ENCODE assay signal across 9 cellular contexts in the genomic region with DNA sequence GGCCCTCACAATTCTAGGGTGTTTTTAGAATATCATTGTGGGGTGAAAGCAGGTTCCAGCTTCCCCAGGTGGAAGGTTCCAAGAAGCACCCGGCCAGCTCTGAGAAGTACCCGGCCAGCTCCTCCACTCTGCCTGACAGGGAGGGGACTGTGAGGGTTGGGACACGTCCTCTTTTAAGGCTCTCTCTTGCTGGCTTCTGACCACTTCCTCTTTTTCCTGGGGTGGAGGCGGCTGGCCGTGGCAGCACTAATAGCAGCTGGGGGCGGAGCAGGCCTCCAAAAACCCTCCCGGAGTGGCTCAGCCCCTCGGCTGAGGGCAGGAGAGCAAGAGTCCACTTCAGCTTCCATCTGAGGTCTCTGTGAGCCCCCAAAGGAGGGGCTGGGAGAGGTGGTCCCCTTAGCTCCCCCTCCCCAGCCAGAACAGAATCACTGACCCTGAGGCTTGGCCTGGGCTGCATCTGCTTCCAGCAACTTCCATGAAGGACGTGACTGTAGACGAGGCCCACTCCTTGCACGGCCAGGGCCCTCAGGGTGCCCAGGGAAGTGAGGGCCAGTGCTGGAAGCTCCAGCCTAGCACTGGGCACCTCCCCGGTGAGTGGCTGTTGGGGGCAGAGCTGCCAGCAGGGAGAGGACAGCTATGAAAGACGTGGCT. TPM values are rescaled to one million over a fixed set of nuclear protein-coding genes. Genes with fewer than 3 reads are reported as not detected.
DNase-seq lines count a peak whose midpoint lies in the region; ATAC-seq, FAIRE-seq and TF ChIP-seq lines count a peak whose summit lies in the region.
"Had no signal": no experiment of that assay in that cellular context is flagged by ENCODE, and none has a peak within 500 bp of the region (broad histone marks: within the 10 kb centered on the region; RNA-seq: fewer than 3 reads in every experiment).

No MANE protein-coding gene starts in this region.

- H3K4me1 ChIP-seq in A549: no peaks in the 10 kb centered on the region
- no peaks in the 10 kb centered on the region for H3K4me1 ChIP-seq in aorta (ENCODE audit: control insufficient read depth in 1 of 2, insufficient read depth in 2 of 2, low read length in 2 of 2)

- no peak for TF ChIP-seq POLR2A in A549 (IDR thresholded peaks at IDR 0.05; ENCODE audit: low read length)
- TF ChIP-seq POLR2A in GM19099 (IDR thresholded peaks at IDR 0.05; ENCODE audit: extremely low read depth, insufficient read length, low read depth): peak; percentile 80

- H3K27me3 ChIP-seq in aorta (ENCODE audit: control insufficient read depth in 1 of 2, insufficient read depth in 2 of 2, low read length in 1 of 2): no peaks in the 10 kb centered on the region

- DNase-seq in A549 (ENCODE audit: low read depth in 1 of 2, low spot score in 1 of 2) (no peak), SIG-M5 treated with dmso at 0.1 percent for 504 hours (lab: John Stamatoyannopoulos, UW; ENCODE audit: unreplicated experiment) (peak; percentile 95), iris pigment epithelial cell (ENCODE audit: low read depth) (peak; percentile 14), aorta (peak in 1 of 2 donors; percentile 85), RWPE1 (ENCODE audit: low spot score) (no peak)
- no peak for DNase-seq in stimulated activated CD4-positive, alpha-beta T cell treated with anti-CD3 and anti-CD28 coated beads, Interleukin-12 subunit alpha, Interleukin-12 subunit beta, amount 100 ng/mL, for 4 hours

- intact Hi-C loops in aorta (cut with DNase I): no loop called here

- POLR2A ChIA-PET in A549 (lab: Yijun Ruan, JAX) (no interaction called here), RWPE1 (lab: Yijun Ruan, JAX; ENCODE audit: low non-redundant PET) (no interaction called here)

- TF ChIP-seq EP300 in A549 (IDR thresholded peaks at IDR 0.05): no peak

- no peak for FAIRE-seq in A549 (lab: Jason Lieb, UNC)

- ATAC-seq in A549 (peak; percentile 33 to 53; a peak in 4 of 6 replicates), HG03066 (IDR thresholded peaks at IDR 0.05; ENCODE audit: low read depth, unreplicated experiment) (peak; percentile 92), aorta (ENCODE audit: low FRiP score) (peak; percentile 76)

- no peak overlapping the region for H3K4me2 ChIP-seq in A549

- TF ChIP-seq CTCF in A549 (IDR thresholded peaks at IDR 0.05): no peak
- no peak for TF ChIP-seq CTCF in RWPE1 (conservative IDR thresholded peaks at IDR 0.05; ENCODE audit: low read depth)

- 84% methylated on average over 9 of the region's 13 CpGs for WGBS in A549 (ENCODE audit: missing lambda C conversion rate)
- WGBS in aorta, 2 donors: 67 to 68% methylated on average over 13 of the region's 13 CpGs

- TF ChIP-seq RAD21 in A549 (conservative IDR thresholded peaks at IDR 0.05 in 1 of 2, IDR thresholded peaks at IDR 0.05 in 1 of 2): no peak

- no peak overlapping the region for H3K27ac ChIP-seq in A549
- H3K27ac ChIP-seq in aorta (ENCODE audit: low read depth in 1 of 2, low read length in 2 of 2): no peak overlapping the region
- no peak overlapping the region for H3K27ac ChIP-seq in RWPE1
- H3K27ac ChIP-seq: C4-2B had no signal

- H3K4me3 ChIP-seq in A549 (no peak overlapping the region), aorta (ENCODE audit: low read length in 2 of 2) (no peak overlapping the region)

- H3K9me3 ChIP-seq in A549: no peaks in the 10 kb centered on the region
- no peaks in the 10 kb centered on the region for H3K9me3 ChIP-seq in aorta (ENCODE audit: control insufficient read depth, low read length)

- CTCF ChIA-PET in A549 (lab: Yijun Ruan, JAX): interaction anchor here (0.5 to 2.8 kb wide), 7 partner anchors 10 to 402 kb away, joined by 3 to 13 read pairs (median 4); no protein-coding TSS in a partner anchor
- CTCF ChIA-PET in RWPE1 (lab: Yijun Ruan, JAX): interaction anchor here (0.6 to 1.0 kb wide), 2 partner anchors 22 to 136 kb away, joined by 6 to 8 read pairs; no protein-coding TSS in a partner anchor

- H3K36me3 ChIP-seq in aorta (ENCODE audit: control insufficient read depth in 1 of 2, insufficient read depth in 2 of 2, low read length in 1 of 2): no peaks in the 10 kb centered on the region

TF ChIP-seq in A549, 52 proteins besides CTCF, POLR2A, EP300 and RAD21:
- TF ChIP-seq EHF (CRISPR knock-in tag; IDR thresholded peaks at IDR 0.05) (no peak), FOXS1 (CRISPR knock-in tag; IDR thresholded peaks at IDR 0.05) (no peak), MYC (IDR thresholded peaks at IDR 0.05; ENCODE audit: borderline replicate concordance, low read length) (no peak), HEYL (CRISPR knock-in tag; IDR thresholded peaks at IDR 0.05) (no peak), RNF2 (IDR thresholded peaks at IDR 0.05; ENCODE audit: borderline replicate concordance, low read depth) (no peak), CEBPB (IDR thresholded peaks at IDR 0.05) (no peak), MAZ (IDR thresholded peaks at IDR 0.05; ENCODE audit: borderline replicate concordance, low read depth, low read length) (no peak), ESRRA (IDR thresholded peaks at IDR 0.05; ENCODE audit: borderline replicate concordance, low read length) (no peak), ZC3H11A (IDR thresholded peaks at IDR 0.05) (no peak), ZSCAN20 (CRISPR knock-in tag; IDR thresholded peaks at IDR 0.05) (no peak), TFCP2L1 (CRISPR knock-in tag; IDR thresholded peaks at IDR 0.05) (no peak), RCOR1 (IDR thresholded peaks at IDR 0.05; ENCODE audit: low read depth, low read length) (no peak), CBX8 (IDR thresholded peaks at IDR 0.05) (no peak), CHD2 (IDR thresholded peaks at IDR 0.05; ENCODE audit: low read length, partially characterized antibody) (no peak), CHD4 (IDR thresholded peaks at IDR 0.05; ENCODE audit: borderline replicate concordance) (no peak), HDAC2 (IDR thresholded peaks at IDR 0.05) (no peak)
- TF ChIP-seq, protein P1, sequence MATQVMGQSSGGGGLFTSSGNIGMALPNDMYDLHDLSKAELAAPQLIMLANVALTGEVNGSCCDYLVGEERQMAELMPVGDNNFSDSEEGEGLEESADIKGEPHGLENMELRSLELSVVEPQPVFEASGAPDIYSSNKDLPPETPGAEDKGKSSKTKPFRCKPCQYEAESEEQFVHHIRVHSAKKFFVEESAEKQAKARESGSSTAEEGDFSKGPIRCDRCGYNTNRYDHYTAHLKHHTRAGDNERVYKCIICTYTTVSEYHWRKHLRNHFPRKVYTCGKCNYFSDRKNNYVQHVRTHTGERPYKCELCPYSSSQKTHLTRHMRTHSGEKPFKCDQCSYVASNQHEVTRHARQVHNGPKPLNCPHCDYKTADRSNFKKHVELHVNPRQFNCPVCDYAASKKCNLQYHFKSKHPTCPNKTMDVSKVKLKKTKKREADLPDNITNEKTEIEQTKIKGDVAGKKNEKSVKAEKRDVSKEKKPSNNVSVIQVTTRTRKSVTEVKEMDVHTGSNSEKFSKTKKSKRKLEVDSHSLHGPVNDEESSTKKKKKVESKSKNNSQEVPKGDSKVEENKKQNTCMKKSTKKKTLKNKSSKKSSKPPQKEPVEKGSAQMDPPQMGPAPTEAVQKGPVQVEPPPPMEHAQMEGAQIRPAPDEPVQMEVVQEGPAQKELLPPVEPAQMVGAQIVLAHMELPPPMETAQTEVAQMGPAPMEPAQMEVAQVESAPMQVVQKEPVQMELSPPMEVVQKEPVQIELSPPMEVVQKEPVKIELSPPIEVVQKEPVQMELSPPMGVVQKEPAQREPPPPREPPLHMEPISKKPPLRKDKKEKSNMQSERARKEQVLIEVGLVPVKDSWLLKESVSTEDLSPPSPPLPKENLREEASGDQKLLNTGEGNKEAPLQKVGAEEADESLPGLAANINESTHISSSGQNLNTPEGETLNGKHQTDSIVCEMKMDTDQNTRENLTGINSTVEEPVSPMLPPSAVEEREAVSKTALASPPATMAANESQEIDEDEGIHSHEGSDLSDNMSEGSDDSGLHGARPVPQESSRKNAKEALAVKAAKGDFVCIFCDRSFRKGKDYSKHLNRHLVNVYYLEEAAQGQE (IDR thresholded peaks at IDR 0.05): no peak
- TF ChIP-seq, protein P2, sequence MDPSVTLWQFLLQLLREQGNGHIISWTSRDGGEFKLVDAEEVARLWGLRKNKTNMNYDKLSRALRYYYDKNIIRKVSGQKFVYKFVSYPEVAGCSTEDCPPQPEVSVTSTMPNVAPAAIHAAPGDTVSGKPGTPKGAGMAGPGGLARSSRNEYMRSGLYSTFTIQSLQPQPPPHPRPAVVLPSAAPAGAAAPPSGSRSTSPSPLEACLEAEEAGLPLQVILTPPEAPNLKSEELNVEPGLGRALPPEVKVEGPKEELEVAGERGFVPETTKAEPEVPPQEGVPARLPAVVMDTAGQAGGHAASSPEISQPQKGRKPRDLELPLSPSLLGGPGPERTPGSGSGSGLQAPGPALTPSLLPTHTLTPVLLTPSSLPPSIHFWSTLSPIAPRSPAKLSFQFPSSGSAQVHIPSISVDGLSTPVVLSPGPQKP (IDR thresholded peaks at IDR 0.05; ENCODE audit: low read depth, low read length): no peak
- TF ChIP-seq, protein P3, sequence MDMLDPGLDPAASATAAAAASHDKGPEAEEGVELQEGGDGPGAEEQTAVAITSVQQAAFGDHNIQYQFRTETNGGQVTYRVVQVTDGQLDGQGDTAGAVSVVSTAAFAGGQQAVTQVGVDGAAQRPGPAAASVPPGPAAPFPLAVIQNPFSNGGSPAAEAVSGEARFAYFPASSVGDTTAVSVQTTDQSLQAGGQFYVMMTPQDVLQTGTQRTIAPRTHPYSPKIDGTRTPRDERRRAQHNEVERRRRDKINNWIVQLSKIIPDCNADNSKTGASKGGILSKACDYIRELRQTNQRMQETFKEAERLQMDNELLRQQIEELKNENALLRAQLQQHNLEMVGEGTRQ (IDR thresholded peaks at IDR 0.05): no peak
- TF ChIP-seq, protein P4, sequence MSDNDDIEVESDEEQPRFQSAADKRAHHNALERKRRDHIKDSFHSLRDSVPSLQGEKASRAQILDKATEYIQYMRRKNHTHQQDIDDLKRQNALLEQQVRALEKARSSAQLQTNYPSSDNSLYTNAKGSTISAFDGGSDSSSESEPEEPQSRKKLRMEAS (IDR thresholded peaks at IDR 0.05): no peak

RNA-seq across cellular contexts. Expression of a gene that starts 26.7 kb away (rescaled TPM):
- polyA plus RNA-seq in A549 (2011; rRNA removed) (6.0 and 8.2 TPM in 2 replicates), A549 (2017; fragmentation: RNase III; extraction: RNeasy Plus Mini Kit Qiagen cat#74134 plus additional on column Dnase treatment) (2.5 to 2.8 TPM (median 2.8 TPM) in 3 replicates), aorta (1 to 10 TPM; 2.5 to 3.0 TPM)
- 3.6 and 4.2 TPM in 2 replicates for polyA plus RNA-seq in A549 (2012; cell fraction: cytosol; rRNA removed)
- polyA plus RNA-seq in A549 (2012; cell fraction: nucleus; rRNA removed): 13.4 and 13.8 TPM in 2 replicates
- 16.9 and 22.0 TPM in 2 replicates for polyA minus RNA-seq in A549 (2011; rRNA and poly(A)+ RNA removed)
- 10 to 100 TPM; 21.2 to 48.4 TPM for total RNA-seq in aorta

Comparison
In these comparisons a context has a peak if more than half of its experiments do, and no peak if none do; other contexts are left out.
1. DNase-seq: peak in SIG-M5 treated with dmso at 0.1 percent for 504 hours (single experiment) and iris pigment epithelial cell (single experiment); none in A549 (0 of 2), RWPE1 (single experiment) and stimulated activated CD4-positive, alpha-beta T cell treated with anti-CD3 and anti-CD28 coated beads, Interleukin-12 subunit alpha, Interleukin-12 subunit beta, amount 100 ng/mL, for 4 hours (single experiment).
2. Peak in every context shown above with its lines, with median percentiles within 50 percentile points of each other: ATAC-seq.